In genomic region chr9:128877852-128878251, GRCh38 we compare ENCODE assay signal across 18 cellular contexts. TPM values are rescaled to one million over a fixed set of nuclear protein-coding genes. Genes with fewer than 3 reads are reported as not detected.
A peak's percentile ranks its signal among the peaks of the same experiment; 100 is the strongest.
DNase-seq lines count a peak whose midpoint lies in the region; ATAC-seq, FAIRE-seq and TF ChIP-seq lines count a peak whose summit lies in the region.
"Had no signal": no experiment of that assay in that cellular context is flagged by ENCODE, and none has a peak within 500 bp of the region (broad histone marks: within the 10 kb centered on the region; RNA-seq: fewer than 3 reads in every experiment).

No MANE protein-coding gene starts in this region.

- H3K4me1 ChIP-seq in A549 (peaks cover 60% of the 10 kb centered on the region), RWPE2 (ENCODE audit: insufficient read depth, poor library complexity, severe bottlenecking) (peaks cover 10% of the 10 kb centered on the region)

- no peaks in the 10 kb centered on the region for H3K27me3 ChIP-seq in RWPE2 (ENCODE audit: insufficient read depth, poor library complexity, severe bottlenecking)
- H3K27me3 ChIP-seq: gastroesophageal sphincter, vagina had no signal

- peak overlapping the region; percentile 39; the same call in 2 of the 3 replicates for H3K4me2 ChIP-seq in A549

- H3K9me3 ChIP-seq in A549: no peaks in the 10 kb centered on the region
- H3K9me3 ChIP-seq in RWPE2 (ENCODE audit: severe bottlenecking): no peaks in the 10 kb centered on the region
- H3K9me3 ChIP-seq: gastroesophageal sphincter, vagina had no signal

- no peak overlapping the region for H3K27ac Mint-ChIP-seq in stimulated activated naive B cell treated with anti-CD40 and anti-IgM and Interleukin-4, amounts not matched to agents 10 μg/mL and 1 μg/mL and 100 μg/mL, for 72 hours

- H3K4me3 ChIP-seq in A549: no peak overlapping the region
- no peak overlapping the region for H3K4me3 ChIP-seq in RWPE2 (ENCODE audit: severe bottlenecking)
- H3K4me3 ChIP-seq: gastroesophageal sphincter, GM23248, lung, vagina had no signal

- no peaks in the 10 kb centered on the region for H3K27me3 Mint-ChIP-seq in stimulated activated naive B cell treated with anti-CD40 and anti-IgM and Interleukin-4, amounts not matched to agents 10 μg/mL and 1 μg/mL and 100 μg/mL, for 72 hours
- H3K27me3 Mint-ChIP-seq: naive thymus-derived CD4-positive, alpha-beta T cell; stimulated activated naive CD8-positive, alpha-beta T cell treated with anti-CD3 and anti-CD28 coated beads, Interleukin-15, Interleukin-2, amounts not matched to agents 100 ng/mL and 50 ng/mL, for 24 hours had no signal

- DNase-seq in A549 (ENCODE audit: low read depth in 1 of 2, low spot score in 1 of 2) (no peak), HT-29 (ENCODE audit: low spot score) (peak; percentile 13), RWPE2 (ENCODE audit: low spot score) (no peak), erythroblast (lab: John Stamatoyannopoulos, UW) (peak; percentile 29 to 34), NCI-H2081 (lab: John Stamatoyannopoulos, UW) (no peak)
- DNase-seq in stimulated activated naive B cell treated with anti-CD40 and anti-IgM and Interleukin-4, amounts not matched to agents 10 μg/mL and 1 μg/mL and 100 μg/mL, for 72 hours: no peak
- DNase-seq: activated gamma-delta T cell; COR-L47; naive thymus-derived CD4-positive, alpha-beta T cell; NCI-H524 treated with DMSO at 0.1 percent for 48 hours; T-helper 1 cell had no signal

- no peak overlapping the region for H3K4me3 Mint-ChIP-seq in stimulated activated naive B cell treated with anti-CD40 and anti-IgM and Interleukin-4, amounts not matched to agents 10 μg/mL and 1 μg/mL and 100 μg/mL, for 72 hours
- H3K4me3 Mint-ChIP-seq: stimulated activated naive CD8-positive, alpha-beta T cell treated with anti-CD3 and anti-CD28 coated beads, Interleukin-15, Interleukin-2, amounts not matched to agents 100 ng/mL and 50 ng/mL, for 24 hours had no signal

- H3K4me1 Mint-ChIP-seq in stimulated activated naive B cell treated with anti-CD40 and anti-IgM and Interleukin-4, amounts not matched to agents 10 μg/mL and 1 μg/mL and 100 μg/mL, for 72 hours: peaks cover 13 to 24% of the 10 kb centered on the region in 2 donors

- TF ChIP-seq POLR2A in A549 (IDR thresholded peaks at IDR 0.05; ENCODE audit: low read length) (no peak), erythroblast (IDR thresholded peaks at IDR 0.05; ENCODE audit: low read length) (no peak)

- no peak for TF ChIP-seq EP300 in A549 (IDR thresholded peaks at IDR 0.05)

- POLR2A ChIA-PET in A549 (lab: Yijun Ruan, JAX): interaction anchor here (0.6 to 0.7 kb wide), 2 partner anchors 25 to 61 kb away, joined by 3 to 4 read pairs; no protein-coding TSS in a partner anchor

- WGBS in A549 (ENCODE audit: missing lambda C conversion rate): 87% methylated on average over 5 of the region's 5 CpGs

- no peaks in the 10 kb centered on the region for H3K36me3 ChIP-seq in RWPE2 (ENCODE audit: low read depth)
- H3K36me3 ChIP-seq: gastroesophageal sphincter, vagina had no signal

- H3K36me3 Mint-ChIP-seq in stimulated activated naive B cell treated with anti-CD40 and anti-IgM and Interleukin-4, amounts not matched to agents 10 μg/mL and 1 μg/mL and 100 μg/mL, for 72 hours: peaks cover 0 to 9% of the 10 kb centered on the region in 2 donors

- CTCF ChIA-PET in A549 (lab: Yijun Ruan, JAX): interaction anchor here (0.6 to 11.3 kb wide), 9 partner anchors 14 to 466 kb away, joined by 3 to 127 read pairs (median 6); no protein-coding TSS in a partner anchor

- ATAC-seq in A549: no peak
- ATAC-seq in RWPE2 (ENCODE audit: low read depth): no peak
- no peak for ATAC-seq in HG03097 (IDR thresholded peaks at IDR 0.05; ENCODE audit: low FRiP score, unreplicated experiment)
- ATAC-seq in HG03457 (IDR thresholded peaks at IDR 0.05; ENCODE audit: unreplicated experiment): no peak
- ATAC-seq in stimulated activated naive B cell treated with anti-CD40 and anti-IgM and Interleukin-4, amounts not matched to agents 10 μg/mL and 1 μg/mL and 100 μg/mL, for 72 hours (replicated peaks): no peak
- ATAC-seq: gastroesophageal sphincter; naive thymus-derived CD4-positive, alpha-beta T cell had no signal

- TF ChIP-seq RAD21 in A549 (conservative IDR thresholded peaks at IDR 0.05 in 1 of 2, IDR thresholded peaks at IDR 0.05 in 1 of 2): no peak

- H3K27ac ChIP-seq in A549: peak overlapping the region; percentile 81 to 87; a peak in 5 of 6 replicates
- H3K27ac ChIP-seq in RWPE2 (ENCODE audit: poor library complexity, severe bottlenecking): peak overlapping the region; percentile 23
- H3K27ac ChIP-seq: gastroesophageal sphincter, GM23248, vagina had no signal

- no peak for FAIRE-seq in A549 (lab: Jason Lieb, UNC)

- TF ChIP-seq CTCF in A549 (IDR thresholded peaks at IDR 0.05) (no peak), RWPE2 (IDR thresholded peaks at IDR 0.05; ENCODE audit: poor library complexity, severe bottlenecking) (no peak)

- no peaks in the 10 kb centered on the region for H3K9me3 Mint-ChIP-seq in stimulated activated naive B cell treated with anti-CD40 and anti-IgM and Interleukin-4, amounts not matched to agents 10 μg/mL and 1 μg/mL and 100 μg/mL, for 72 hours
- H3K9me3 Mint-ChIP-seq: naive thymus-derived CD4-positive, alpha-beta T cell; stimulated activated naive CD8-positive, alpha-beta T cell treated with anti-CD3 and anti-CD28 coated beads, Interleukin-15, Interleukin-2, amounts not matched to agents 100 ng/mL and 50 ng/mL, for 24 hours had no signal

TF ChIP-seq in A549, 52 proteins besides CTCF, POLR2A, EP300 and RAD21 (continues in another document):
- TF ChIP-seq NR3C1 (IDR thresholded peaks at IDR 0.05): no peak
- TF ChIP-seq E2F6 (IDR thresholded peaks at IDR 0.05; ENCODE audit: borderline replicate concordance, low read depth): no peak
- no peak for TF ChIP-seq HOXB13 (CRISPR knock-in tag; IDR thresholded peaks at IDR 0.05; ENCODE audit: low read depth)
- TF ChIP-seq CBX8 (IDR thresholded peaks at IDR 0.05): no peak
- TF ChIP-seq ZSCAN20 (CRISPR knock-in tag; IDR thresholded peaks at IDR 0.05): no peak
- no peak for TF ChIP-seq HMGXB4 (CRISPR knock-in tag; IDR thresholded peaks at IDR 0.05; ENCODE audit: borderline replicate concordance)
- TF ChIP-seq MYC (IDR thresholded peaks at IDR 0.05; ENCODE audit: borderline replicate concordance, low read length): no peak
- no peak for TF ChIP-seq KDM5A (IDR thresholded peaks at IDR 0.05)

RNA-seq across cellular contexts. Expression of gene KYAT1, which starts 3.9 kb away (rescaled TPM):
- polyA plus RNA-seq in A549 (2011; rRNA removed) (10.0 and 12.2 TPM in 2 replicates), A549 (2017; fragmentation: RNase III; extraction: RNeasy Plus Mini Kit Qiagen cat#74134 plus additional on column Dnase treatment) (8.1 to 9.6 TPM (median 8.4 TPM) in 3 replicates)
- 13.5 and 15.8 TPM in 2 replicates for polyA plus RNA-seq in A549 (2012; cell fraction: cytosol; rRNA removed)
- polyA plus RNA-seq in A549 (2012; cell fraction: nucleus; rRNA removed): 46.1 and 48.0 TPM in 2 replicates
- polyA minus RNA-seq in A549 (2011; rRNA and poly(A)+ RNA removed): 10.8 and 12.8 TPM in 2 replicates
- total RNA-seq in HT-29 (2014; rRNA removed; shearing (Covaris generic)): 10.4 and 11.8 TPM in 2 replicates

RNA-seq across cellular contexts. Expression of gene LRRC8A, which starts 4.1 kb away (rescaled TPM):
- polyA plus RNA-seq in A549 (2011; rRNA removed): 25.9 and 29.2 TPM in 2 replicates
- polyA plus RNA-seq in A549 (2012; cell fraction: cytosol; rRNA removed): 45.0 and 55.2 TPM in 2 replicates
- 44.2 and 52.1 TPM in 2 replicates for polyA plus RNA-seq in A549 (2012; cell fraction: nucleus; rRNA removed)
- polyA plus RNA-seq in A549 (2017; fragmentation: RNase III; extraction: RNeasy Plus Mini Kit Qiagen cat#74134 plus additional on column Dnase treatment): 22.6 to 23.1 TPM (median 22.9 TPM) in 3 replicates
- polyA minus RNA-seq in A549 (2011; rRNA and poly(A)+ RNA removed): 45.9 and 47.6 TPM in 2 replicates
- total RNA-seq in HT-29 (2014; rRNA removed; shearing (Covaris generic)): 39.5 and 43.2 TPM in 2 replicates

RNA-seq across cellular contexts. Expression of gene PHYHD1, which starts 42.9 kb away (rescaled TPM):
- polyA plus RNA-seq in A549 (2011; rRNA removed): 0.12 TPM in 1 of 2 replicates, not detected in the other
- polyA plus RNA-seq in A549 (2012; cell fraction: cytosol; rRNA removed): 0.05 and 0.06 TPM in 2 replicates
- 0.28 TPM in 1 of 2 replicates, not detected in the other for polyA plus RNA-seq in A549 (2012; cell fraction: nucleus; rRNA removed)
- 0.12 TPM in 1 of 3 replicates, not detected in the others for polyA plus RNA-seq in A549 (2017; fragmentation: RNase III; extraction: RNeasy Plus Mini Kit Qiagen cat#74134 plus additional on column Dnase treatment)
- polyA minus RNA-seq in A549 (2011; rRNA and poly(A)+ RNA removed): not detected in 2 replicates
- total RNA-seq in HT-29 (2014; rRNA removed; shearing (Covaris generic)): not detected in 2 replicates

RNA-seq across cellular contexts. Expression of gene SPOUT1, which starts 48.3 kb away (rescaled TPM):
- polyA plus RNA-seq in A549 (2011; rRNA removed) (24.3 and 25.8 TPM in 2 replicates), A549 (2017; fragmentation: RNase III; extraction: RNeasy Plus Mini Kit Qiagen cat#74134 plus additional on column Dnase treatment) (19.1 to 28.5 TPM (median 26.9 TPM) in 3 replicates)
- 48.7 and 53.3 TPM in 2 replicates for polyA plus RNA-seq in A549 (2012; cell fraction: cytosol; rRNA removed)
- 139 and 144 TPM in 2 replicates for polyA plus RNA-seq in A549 (2012; cell fraction: nucleus; rRNA removed)
- 30.7 and 52.8 TPM in 2 replicates for polyA minus RNA-seq in A549 (2011; rRNA and poly(A)+ RNA removed)
- total RNA-seq in HT-29 (2014; rRNA removed; shearing (Covaris generic)): 97.6 and 121 TPM in 2 replicates

RNA-seq across cellular contexts. Expression of gene ENDOG, which starts 59.6 kb away (rescaled TPM):
- polyA plus RNA-seq in A549 (2011; rRNA removed) (12.6 and 12.8 TPM in 2 replicates), A549 (2017; fragmentation: RNase III; extraction: RNeasy Plus Mini Kit Qiagen cat#74134 plus additional on column Dnase treatment) (17.1 to 18.6 TPM (median 17.3 TPM) in 3 replicates)
- polyA plus RNA-seq in A549 (2012; cell fraction: cytosol; rRNA removed): 51.3 and 62.3 TPM in 2 replicates
- polyA plus RNA-seq in A549 (2012; cell fraction: nucleus; rRNA removed): 36.4 and 61.3 TPM in 2 replicates
- 15.2 and 15.4 TPM in 2 replicates for polyA minus RNA-seq in A549 (2011; rRNA and poly(A)+ RNA removed)
- total RNA-seq in HT-29 (2014; rRNA removed; shearing (Covaris generic)): 52.1 and 70.8 TPM in 2 replicates

Comparison
In these comparisons a context has a peak if more than half of its experiments do, and no peak if none do; other contexts are left out.
1. DNase-seq: peak in HT-29 (single experiment) and erythroblast (2 of 2); none in A549 (0 of 2), RWPE2 (single experiment), NCI-H2081 (0 of 2) and stimulated activated naive B cell treated with anti-CD40 and anti-IgM and Interleukin-4, amounts not matched to agents 10 μg/mL and 1 μg/mL and 100 μg/mL, for 72 hours (single experiment).